Comparison of ENCODE assay signal across 8 cellular contexts in genomic region chr6:28673800-28674671, GRCh38.
DNase-seq lines count a peak whose midpoint lies in the region; ATAC-seq, FAIRE-seq and TF ChIP-seq lines count a peak whose summit lies in the region.

No MANE protein-coding gene starts in this region.

- H3K4me1 ChIP-seq in OCI-LY3 (ENCODE audit: low read length) (no peaks in the 10 kb centered on the region), adipocyte (ENCODE audit: control insufficient read depth, insufficient read depth, low read length) (peaks cover 4% of the 10 kb centered on the region), keratinocyte (ENCODE audit: control insufficient read depth, extremely low read depth, insufficient read depth, low read length) (peaks cover 7% of the 10 kb centered on the region)

- H4K20me1 ChIP-seq in OCI-LY3 (ENCODE audit: insufficient read depth, low read length), result no peaks in the 10 kb centered on the region
- H4K20me1 ChIP-seq in keratinocyte (ENCODE audit: control insufficient read depth, extremely low read depth, insufficient read depth, low read length), result no peaks in the 10 kb centered on the region

- peak; percentile 91 for FAIRE-seq in keratinocyte (lab: Jason Lieb, UNC)

- H3K9ac ChIP-seq in OCI-LY3 (ENCODE audit: low read length), result no peak overlapping the region
- H3K9ac ChIP-seq in adipocyte (ENCODE audit: low read length), result no peak overlapping the region
- peak overlapping the region; percentile 48 for H3K9ac ChIP-seq in keratinocyte (ENCODE audit: control insufficient read depth, extremely low read depth, insufficient read depth, low read length)

- H3K36me3 ChIP-seq in OCI-LY3 (replicated peaks; ENCODE audit: low read depth, low read length) (no peaks in the 10 kb centered on the region), adipocyte (ENCODE audit: control insufficient read depth, insufficient read depth, low read length, severe bottlenecking) (no peaks in the 10 kb centered on the region), keratinocyte (ENCODE audit: control insufficient read depth in 2 of 2, extremely low read depth in 1 of 2, insufficient read depth in 2 of 2, low read length in 2 of 2) (no peaks in the 10 kb centered on the region)

- peak overlapping the region; percentile 65 for H3K4me2 ChIP-seq in OCI-LY3 (ENCODE audit: low read length)
- peak overlapping the region; percentile 99 for H3K4me2 ChIP-seq in keratinocyte (ENCODE audit: control insufficient read depth, extremely low read depth, insufficient read depth, low read depth, low read length)

- DNase-seq in HEK293T (ENCODE audit: extremely low spot score) (peak; percentile 71), adipocyte (ENCODE audit: low read depth) (peak; percentile 77), keratinocyte (ENCODE audit: low read depth, low spot score) (peak; percentile 50), omental fat pad (ENCODE audit: low spot score) (no peak)
- peak; percentile 43 for DNase-seq in stimulated activated CD8-positive, alpha-beta memory T cell treated with anti-CD3 and anti-CD28 coated beads, Interleukin-15, amount 100 ng/mL, for 24 hours (ENCODE audit: low read depth)

- CTCF ChIA-PET in HEK293T (lab: Yijun Ruan, JAX), result interaction anchor here (0.6 kb wide), 1 partner anchor 11 kb away, joined by 3 read pairs; no protein-coding TSS in a partner anchor

- H2AFZ ChIP-seq in OCI-LY3 (ENCODE audit: low read depth, low read length), result no peak overlapping the region; the same call in 1 of the 2 replicates
- H2AFZ ChIP-seq in keratinocyte (ENCODE audit: control insufficient read depth, low read length), result peak overlapping the region; percentile 96

- H3K4me3 ChIP-seq in OCI-LY3 (ENCODE audit: low read length), result peak overlapping the region; percentile 65
- peak overlapping the region; percentile 78 for H3K4me3 ChIP-seq in adipocyte (ENCODE audit: low read length)
- peak overlapping the region; percentile 40 to 92 (median 92) for H3K4me3 ChIP-seq in keratinocyte (ENCODE audit: control insufficient read depth in 2 of 3, extremely low read depth in 1 of 3, insufficient read depth in 2 of 3, low read depth in 1 of 3, low read length in 3 of 3)

- no peak for ATAC-seq in omental fat pad (ENCODE audit: low FRiP score)
- ATAC-seq in HG02610 (IDR thresholded peaks at IDR 0.05; ENCODE audit: unreplicated experiment), result no peak

- no peaks in the 10 kb centered on the region for H3K9me3 ChIP-seq in OCI-LY3 (ENCODE audit: insufficient read depth, low read length)
- H3K9me3 ChIP-seq in adipocyte (ENCODE audit: control insufficient read depth, low read length), result no peaks in the 10 kb centered on the region
- no peaks in the 10 kb centered on the region for H3K9me3 ChIP-seq in keratinocyte (ENCODE audit: control insufficient read depth, low read depth, low read length)

- POLR2A ChIA-PET in HEK293T (lab: Yijun Ruan, JAX), result interaction anchor here (0.9 to 1.4 kb wide), 7 partner anchors 15 to 131 kb away, joined by 3 to 5 read pairs (median 4); no protein-coding TSS in a partner anchor

- H3K79me2 ChIP-seq in OCI-LY3 (ENCODE audit: low read length) (no peaks in the 10 kb centered on the region), keratinocyte (ENCODE audit: control insufficient read depth, insufficient read depth, low read length) (no peaks in the 10 kb centered on the region)

- H3K27me3 ChIP-seq in OCI-LY3 (ENCODE audit: low read depth, low read length) (no peaks in the 10 kb centered on the region), adipocyte (replicated peaks; ENCODE audit: control insufficient read depth, insufficient read depth, low read length) (peaks cover 8% of the 10 kb centered on the region), keratinocyte (ENCODE audit: control insufficient read depth, extremely low read depth, insufficient read depth, low read length) (peaks cover 6% of the 10 kb centered on the region)

- dilution Hi-C loops in keratinocyte (cut with MboI; ENCODE audit: extremely low pct_ligation_motif_present, low sequenced_read_pairs), result no loop called here

- no peaks in the 10 kb centered on the region for H3K9me1 ChIP-seq in keratinocyte (ENCODE audit: control insufficient read depth, extremely low read depth, insufficient read depth, low read length)

- peak overlapping the region; percentile 50 for H3K27ac ChIP-seq in C4-2B
- no peak overlapping the region for H3K27ac ChIP-seq in OCI-LY3 (ENCODE audit: low read length)
- no peak overlapping the region for H3K27ac ChIP-seq in keratinocyte (ENCODE audit: control insufficient read depth, insufficient read depth, low read length)

- no peak for TF ChIP-seq CTCF in C4-2B (conservative IDR thresholded peaks at IDR 0.05)
- TF ChIP-seq CTCF in OCI-LY3 (IDR thresholded peaks at IDR 0.05; ENCODE audit: low read depth, low read length), result no peak
- TF ChIP-seq CTCF in keratinocyte (optimal IDR thresholded peaks at IDR 0.05 in 1 of 3, IDR thresholded peaks at IDR 0.05 in 1 of 3, conservative IDR thresholded peaks at IDR 0.05 in 1 of 3; ENCODE audit: extremely low read depth in 1 of 3, insufficient read depth in 2 of 3, low read length in 3 of 3), result no peak
- no peak for TF ChIP-seq CTCF in omental fat pad (IDR thresholded peaks at IDR 0.05)

TF ChIP-seq in HEK293T, 16 proteins besides CTCF, POLR2A, EP300 and RAD21:
- TF ChIP-seq LEF1 (IDR thresholded peaks at IDR 0.05; ENCODE audit: borderline replicate concordance), result no peak
- TF ChIP-seq L3MBTL2 (conservative IDR thresholded peaks at IDR 0.05), result peak; percentile 94
- TF ChIP-seq ARNT (IDR thresholded peaks at IDR 0.05), result peak; percentile 24; the same call in 1 of the 2 replicates
- TF ChIP-seq TARDBP (IDR thresholded peaks at IDR 0.05), result no peak
- no peak for TF ChIP-seq SP1 (IDR thresholded peaks at IDR 0.05)
- TF ChIP-seq HDGF (IDR thresholded peaks at IDR 0.05; ENCODE audit: borderline replicate concordance), result no peak
TF ChIP-seq in HEK293T: peak in this region for 2.
